Comparison of ENCODE assay signal across 29 cellular contexts in genomic region chr12:47422656-47423055, GRCh38.
"Had no signal": no experiment of that assay in that cellular context is flagged by ENCODE, and none has a peak within 500 bp of the region (broad histone marks: within the 10 kb centered on the region; RNA-seq: fewer than 3 reads in every experiment).

No MANE protein-coding gene starts in this region.

- H3K27ac Mint-ChIP-seq: activated CD8-positive, alpha-beta T cell treated with anti-CD3 and anti-CD28 coated beads for 36 hours; activated naive CD4-positive, alpha-beta T cell treated with anti-CD3 and anti-CD28 coated beads, Interleukin-2, amount 50 U/mL, for 72 hours; activated T-helper 2 cell treated with anti-CD3 and anti-CD28 coated beads, Interferon-gamma antibody, Interleukin-2, Interleukin-4, amounts not matched to agents 10 μg/mL and 5 μg/mL and 100 μg/mL, durations not matched to agents 14 hours and 24 hours and 36 hours; memory B cell; natural killer cell; neural progenitor cell; stimulated activated naive B cell treated with anti-CD40 and anti-IgM and Interleukin-4, amounts not matched to agents 10 μg/mL and 1 μg/mL and 100 μg/mL, for 72 hours had no signal

- H3K36me3 Mint-ChIP-seq: natural killer cell had no signal

- H3K9me3 ChIP-seq: esophagus muscularis mucosa, right atrium auricular region, stomach, suprapubic skin, tibial artery, upper lobe of right lung had no signal

- H3K4me3 ChIP-seq: esophagus muscularis mucosa, neural progenitor cell, right atrium auricular region, stomach, suprapubic skin, tibial artery, upper lobe of right lung had no signal

- FAIRE-seq: bronchial epithelial cell, colon, kidney had no signal

- H3K4me1 Mint-ChIP-seq: memory B cell, neural progenitor cell had no signal

- ATAC-seq: activated CD8-positive, alpha-beta T cell treated with anti-CD3 and anti-CD28 coated beads for 36 hours; activated naive CD4-positive, alpha-beta T cell treated with anti-CD3 and anti-CD28 coated beads, Interleukin-2, amount 50 U/mL, for 72 hours; activated T-cell treated with anti-CD3 and anti-CD28 coated beads, Interleukin-2, amount 50 U/mL, for 4 hours; left colon; natural killer cell; stimulated activated naive B cell treated with anti-CD40 and anti-IgM and Interleukin-4, amounts not matched to agents 10 μg/mL and 1 μg/mL and 100 μg/mL, for 72 hours; upper lobe of right lung had no signal

- DNase-seq: activated CD4-positive, alpha-beta T cell treated with anti-CD3 and anti-CD28 coated beads for 1 hour; activated CD4-positive, alpha-beta T cell treated with anti-CD3 and anti-CD28 coated beads, Interleukin-2, amount 50 U/mL, for 1 hour; activated CD8-positive, alpha-beta T cell treated with anti-CD3 and anti-CD28 coated beads for 36 hours; activated naive CD4-positive, alpha-beta T cell; activated T-cell treated with anti-CD3 and anti-CD28 coated beads, Interleukin-2, amount 50 U/mL, for 4 hours; dermis blood vessel endothelial cell; effector CD4-positive, alpha-beta T cell; head of caudate nucleus; hippocampal formation; kidney; left colon; natural killer cell; occipital lobe; stimulated activated CD4-positive, alpha-beta T cell treated with anti-CD3 and anti-CD28 coated beads, Interleukin-15, amount 100 ng/mL, for 24 hours; stimulated activated CD4-positive, alpha-beta T cell treated with anti-CD3 and anti-CD28 coated beads, Interleukin-2, amount 100 ng/mL, for 24 hours; stimulated activated naive B cell treated with anti-CD40 and anti-IgM and Interleukin-4, amounts not matched to agents 10 μg/mL and 1 μg/mL and 100 μg/mL, for 72 hours; stomach; T-helper 2 cell; tibial artery; upper lobe of right lung had no signal

- H3K4me3 Mint-ChIP-seq: activated CD8-positive, alpha-beta T cell treated with anti-CD3 and anti-CD28 coated beads for 36 hours; activated T-cell treated with anti-CD3 and anti-CD28 coated beads, Interleukin-2, amount 50 U/mL, for 4 hours; memory B cell; natural killer cell; neural progenitor cell; stimulated activated naive B cell treated with anti-CD40 and anti-IgM and Interleukin-4, amounts not matched to agents 10 μg/mL and 1 μg/mL and 100 μg/mL, for 72 hours had no signal

- H3K27me3 Mint-ChIP-seq: activated CD8-positive, alpha-beta T cell treated with anti-CD3 and anti-CD28 coated beads for 36 hours had no signal
